In genomic region chr3:59265566-59265965, GRCh38 we compare ENCODE assay signal across 18 cellular contexts.
"Had no signal": no experiment of that assay in that cellular context is flagged by ENCODE, and none has a peak within 500 bp of the region (broad histone marks: within the 10 kb centered on the region; RNA-seq: fewer than 3 reads in every experiment).

No MANE protein-coding gene starts in this region.

- H3K9me3 ChIP-seq: mucosa of descending colon, ovary, thoracic aorta had no signal

- H3K36me3 ChIP-seq: ovary, thoracic aorta had no signal

- FAIRE-seq: urothelium cell line had no signal

- ATAC-seq: activated CD8-positive, alpha-beta T cell treated with anti-CD3 and anti-CD28 coated beads for 36 hours; activated naive CD4-positive, alpha-beta T cell treated with anti-CD3 and anti-CD28 coated beads, Interleukin-2, amount 50 U/mL, for 72 hours; left cardiac atrium; mucosa of descending colon; naive thymus-derived CD4-positive, alpha-beta T cell; sciatic nerve had no signal

- H3K4me3 ChIP-seq: coronary artery, lung, mucosa of descending colon, ovary, thoracic aorta had no signal

- H3K27me3 ChIP-seq: ovary had no signal

- H3K27ac ChIP-seq: coronary artery, ovary, thoracic aorta had no signal

- DNase-seq: activated B cell treated with CpG ODN at 0.5 μM for 24 hours; activated CD4-positive, alpha-beta T cell treated with anti-CD3 and anti-CD28 coated beads for 48 hours; activated CD8-positive, alpha-beta T cell treated with anti-CD3 and anti-CD28 coated beads for 36 hours; activated effector memory CD4-positive, alpha-beta T cell treated with anti-CD3 and anti-CD28 coated beads, Interleukin-2, amount 50 U/mL, for 16 hours; activated T-cell treated with anti-CD3 and anti-CD28 coated beads, Interleukin-2, amount 50 U/mL, for 48 hours; central memory CD4-positive, alpha-beta T cell; foreskin melanocyte; left cardiac atrium; mucosa of descending colon; naive thymus-derived CD4-positive, alpha-beta T cell; ovary; stimulated activated CD4-positive, alpha-beta T cell treated with anti-CD3 and anti-CD28 coated beads, Interleukin-1b, Interleukin-23, amount 100 ng/mL, for 48 hours had no signal
